In genomic region chr6:6684365-6684833, GRCh38 we compare ENCODE assay signal across 9 cellular contexts.
DNase-seq lines count a peak whose midpoint lies in the region; ATAC-seq, FAIRE-seq and TF ChIP-seq lines count a peak whose summit lies in the region.
"Had no signal": no experiment of that assay in that cellular context is flagged by ENCODE, and none has a peak within 500 bp of the region (broad histone marks: within the 10 kb centered on the region; RNA-seq: fewer than 3 reads in every experiment).

No MANE protein-coding gene starts in this region.

- TF ChIP-seq CTCF in GM12865 (IDR thresholded peaks at IDR 0.05; ENCODE audit: insufficient read depth, low read depth, low read length, missing control alignments) (no peak), spleen (IDR thresholded peaks at IDR 0.05 in 8 of 11, conservative IDR thresholded peaks at IDR 0.05 in 3 of 11) (no peak)

- peaks cover 6 to 91% (median 44%) of the 10 kb centered on the region in 6 donors for H3K4me1 ChIP-seq in spleen

- H3K27ac ChIP-seq in spleen: peak overlapping the region in 3 of 8 donors; percentile 60 to 89 (median 82)
- H3K27ac ChIP-seq: thoracic aorta had no signal

- ATAC-seq in GM19467 (IDR thresholded peaks at IDR 0.05; ENCODE audit: unreplicated experiment) (peak; percentile 88), HG03439 (IDR thresholded peaks at IDR 0.05; ENCODE audit: unreplicated experiment) (peak; percentile 88)

- FAIRE-seq in HTR-8/SVneo (lab: Jason Lieb, UNC): no peak

- peak; percentile 95 for DNase-seq in GM12865 (ENCODE audit: low read depth)
- DNase-seq in erythroblast (lab: John Stamatoyannopoulos, UW): peak; percentile 93 to 99
- no peak for DNase-seq in CD1c-positive myeloid dendritic cell (ENCODE audit: extremely low spot score)
- no peak for DNase-seq in T-helper 9 cell
- DNase-seq in HTR-8/SVneo (ENCODE audit: insufficient read length, low spot score): no peak
- no peak for DNase-seq in spleen

- peak; percentile 69 for TF ChIP-seq POLR2A in erythroblast (IDR thresholded peaks at IDR 0.05; ENCODE audit: low read length)
- no peak for TF ChIP-seq POLR2A in spleen (IDR thresholded peaks at IDR 0.05)

- H3K27me3 ChIP-seq in spleen (replicated peaks in 1 of 7): no peaks in the 10 kb centered on the region

- no peaks in the 10 kb centered on the region for H3K36me3 ChIP-seq in spleen
- H3K36me3 ChIP-seq: thoracic aorta had no signal

- H3K4me3 ChIP-seq in GM12865 (ENCODE audit: low read depth, low read length) (peak overlapping the region; percentile 19), spleen (peak overlapping the region in 1 of 8 donors; percentile 11)
- H3K4me3 ChIP-seq: thoracic aorta had no signal

- intact Hi-C loops in spleen (cut with DNase I; ENCODE audit: low total_unique reads): no loop called here

- WGBS in spleen, 5 donors: 58 to 70% (median 61%) methylated on average over 11 of the region's 11 CpGs

- H3K9me3 ChIP-seq in spleen: no peaks in the 10 kb centered on the region
- H3K9me3 ChIP-seq: thoracic aorta had no signal

Comparison
In these comparisons a context has a peak if more than half of its experiments do, and no peak if none do; other contexts are left out.
1. DNase-seq: peak in GM12865 (single experiment) and erythroblast (2 of 2); none in CD1c-positive myeloid dendritic cell (single experiment), T-helper 9 cell (single experiment), HTR-8/SVneo (single experiment) and spleen (single experiment).